Comparison of ENCODE assay signal across 9 cellular contexts in the genomic region with DNA sequence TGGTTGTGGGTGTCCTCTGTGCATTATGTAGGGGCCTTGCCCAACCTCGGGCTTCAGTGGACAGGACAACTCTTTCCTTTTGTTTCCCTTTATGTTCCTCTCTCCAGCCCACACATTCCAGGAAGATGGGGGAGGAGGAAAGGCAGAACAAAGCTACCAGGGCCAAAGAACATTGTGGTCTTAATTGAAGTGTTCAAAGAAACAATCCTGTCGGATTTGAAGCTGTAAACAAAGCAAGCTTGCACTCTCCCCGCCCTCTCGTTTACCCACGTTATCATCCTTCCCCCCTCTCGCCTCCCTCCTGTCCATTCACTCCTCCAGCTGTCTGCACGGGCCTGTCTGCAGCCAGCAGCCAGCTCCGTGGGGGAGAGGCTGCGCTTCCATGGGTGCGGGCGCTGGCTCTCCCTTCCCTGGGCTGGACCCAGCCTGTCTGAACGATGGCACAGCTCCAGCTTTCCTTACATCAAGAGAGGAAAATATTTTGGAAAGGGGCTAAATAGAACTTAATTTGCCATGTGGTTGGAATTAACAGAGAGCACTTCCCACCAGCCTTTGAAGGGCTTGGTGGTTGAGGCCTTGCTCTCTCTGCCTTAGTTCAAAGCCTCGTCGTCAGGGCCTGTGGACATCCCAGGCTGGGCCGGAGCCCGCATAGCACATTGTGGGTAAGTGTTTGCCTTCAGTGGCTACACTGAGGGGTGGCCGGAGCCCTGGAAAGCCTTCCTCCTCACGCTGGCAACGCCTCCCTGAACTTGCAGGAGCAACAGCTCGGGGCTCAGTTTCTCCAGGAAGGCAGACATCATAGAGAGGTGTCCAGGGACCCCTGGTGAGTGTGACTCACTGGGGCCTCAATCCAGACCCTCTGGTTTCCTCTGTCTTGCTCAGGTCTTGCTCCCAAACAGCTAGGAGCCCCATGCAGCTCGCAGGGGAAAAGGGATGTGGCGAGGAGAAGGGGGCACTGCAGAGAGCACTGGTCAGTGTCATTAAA.
DNase-seq lines count a peak whose midpoint lies in the region; TF ChIP-seq lines count a peak whose summit lies in the region.
"Had no signal": no experiment of that assay in that cellular context is flagged by ENCODE, and none has a peak within 500 bp of the region (broad histone marks: within the 10 kb centered on the region; RNA-seq: fewer than 3 reads in every experiment).

No MANE protein-coding gene starts in this region.

- no peak for TF ChIP-seq CTCF in lower leg skin (IDR thresholded peaks at IDR 0.05)
- TF ChIP-seq CTCF in tibial artery (IDR thresholded peaks at IDR 0.05) = no peak

- H3K9me3 ChIP-seq in tibial artery = no peaks in the 10 kb centered on the region

- H3K36me3 ChIP-seq in tibial artery = no peaks in the 10 kb centered on the region

- 34 to 38% methylated on average over 22 of the region's 22 CpGs for WGBS in lower leg skin, 2 donors

- peak; percentile 65 for DNase-seq in DMS 273 (lab: John Stamatoyannopoulos, UW; ENCODE audit: unreplicated experiment)
- DNase-seq in DMS 273 treated with DMSO at 0.1 percent for 48 hours (lab: John Stamatoyannopoulos, UW) = no peak
- DNase-seq in dermis blood vessel endothelial cell = peak; percentile 53
- DNase-seq in lower leg skin (ENCODE audit: low spot score in 2 of 2) = peak; percentile 69 to 89
- peak; percentile 45 to 75 for DNase-seq in tibial artery
- DNase-seq in nucleus accumbens (lab: John Stamatoyannopoulos, UW) = no peak
- DNase-seq in NCI-H1436 treated with DMSO at 0.1 percent for 48 hours (lab: John Stamatoyannopoulos, UW) = no peak
- DNase-seq in NCI-H187 treated with DMSO at 0.1 percent for 48 hours (lab: John Stamatoyannopoulos, UW) = no peak

- peak overlapping the region; percentile 14 to 38 for H3K27ac ChIP-seq in tibial artery
- H3K27ac ChIP-seq: 22Rv1 had no signal

- intact Hi-C loops in lower leg skin (cut with DNase I; ENCODE audit: low total_unique reads) (no loop called here), tibial artery (cut with DNase I; ENCODE audit: low total_unique reads) (no loop called here)

- no peak for TF ChIP-seq POLR2A in lower leg skin (IDR thresholded peaks at IDR 0.05)

- no peaks in the 10 kb centered on the region for H3K27me3 ChIP-seq in tibial artery

- H3K4me3 ChIP-seq in lower leg skin (ENCODE audit: low read depth, poor library complexity, severe bottlenecking) (no peak overlapping the region), tibial artery (no peak overlapping the region)

- H3K4me1 ChIP-seq in tibial artery = peaks cover 0 to 59% (median 30%) of the 10 kb centered on the region in 4 donors

Comparison
In these comparisons a context has a peak if more than half of its experiments do, and no peak if none do; other contexts are left out.
1. DNase-seq: peak in DMS 273 (single experiment), dermis blood vessel endothelial cell (single experiment), lower leg skin (2 of 2) and tibial artery (2 of 2); none in DMS 273 treated with DMSO at 0.1 percent for 48 hours (single experiment), nucleus accumbens (0 of 56), NCI-H1436 treated with DMSO at 0.1 percent for 48 hours (single experiment) and NCI-H187 treated with DMSO at 0.1 percent for 48 hours (single experiment).